Comparison of ENCODE assay signal across 16 cellular contexts in genomic region chr4:111989817-111990216, GRCh38.
A peak's percentile ranks its signal among the peaks of the same experiment; 100 is the strongest.
DNase-seq lines count a peak whose midpoint lies in the region; ATAC-seq and TF ChIP-seq lines count a peak whose summit lies in the region.
"Had no signal": no experiment of that assay in that cellular context is flagged by ENCODE, and none has a peak within 500 bp of the region (broad histone marks: within the 10 kb centered on the region; RNA-seq: fewer than 3 reads in every experiment).

No MANE protein-coding gene starts in this region.

- DNase-seq in NCI-H82 (lab: John Stamatoyannopoulos, UW) (peak; percentile 39), NCI-H82 treated with DMSO at 0.1 percent for 48 hours (lab: John Stamatoyannopoulos, UW; ENCODE audit: unreplicated experiment) (no peak), colonic mucosa (peak; percentile 41), mucosa of descending colon (peak in 1 of 3 donors; percentile 73), transverse colon (peak; percentile 62), mucosa of gallbladder (ENCODE audit: low spot score) (no peak)
- DNase-seq: Caco-2; CD8-positive, alpha-beta memory T cell; DND-41; GDM1; H9 had no signal

- TF ChIP-seq CTCF in colonic mucosa (IDR thresholded peaks at IDR 0.05) (no peak), mucosa of descending colon (IDR thresholded peaks at IDR 0.05) (no peak), transverse colon (IDR thresholded peaks at IDR 0.05) (no peak)

- H3K9me3 ChIP-seq in colonic mucosa (no peaks in the 10 kb centered on the region), mucosa of descending colon (no peaks in the 10 kb centered on the region), transverse colon (no peaks in the 10 kb centered on the region)
- H3K9me3 ChIP-seq: Caco-2 had no signal

- no peaks in the 10 kb centered on the region for H3K36me3 ChIP-seq in colonic mucosa
- H3K36me3 ChIP-seq in mucosa of descending colon (ENCODE audit: low read depth): no peaks in the 10 kb centered on the region
- H3K36me3 ChIP-seq in transverse colon: no peaks in the 10 kb centered on the region

- ATAC-seq in mucosa of descending colon (peak; percentile 98), HG03159 (IDR thresholded peaks at IDR 0.05; ENCODE audit: unreplicated experiment) (no peak), SK-N-SH treated with all-trans-retinoic acid at 6 μM for 48 hours (no peak)
- ATAC-seq: GM23338 had no signal

- TF ChIP-seq EP300 in transverse colon (IDR thresholded peaks at IDR 0.05; ENCODE audit: low read depth): no peak

- H3K27ac ChIP-seq in colonic mucosa: peak overlapping the region; percentile 18
- peak overlapping the region; percentile 31 to 58 (median 56) for H3K27ac ChIP-seq in transverse colon
- H3K27ac ChIP-seq: 22Rv1, HL-60 had no signal

- 7% methylated on average over 1 of the region's 1 CpG; no CpG with 5 or more reads in 1 of the 2 donors for WGBS in transverse colon (ENCODE audit: low coverage in 1 of 2), 2 donors

- H3K27me3 ChIP-seq in colonic mucosa: no peaks in the 10 kb centered on the region
- no peaks in the 10 kb centered on the region for H3K27me3 ChIP-seq in transverse colon

- H3K4me1 ChIP-seq in colonic mucosa (no peaks in the 10 kb centered on the region), mucosa of descending colon (ENCODE audit: low read depth) (no peaks in the 10 kb centered on the region), transverse colon (peaks cover 0 to 34% (median 19%) of the 10 kb centered on the region in 4 donors)
- H3K4me1 ChIP-seq: Caco-2 had no signal

- H3K4me3 ChIP-seq in colonic mucosa (no peak overlapping the region), mucosa of descending colon (no peak overlapping the region), transverse colon (no peak overlapping the region)
- H3K4me3 ChIP-seq: GM23338 had no signal

- in situ Hi-C loops in transverse colon (cut with MboI; ENCODE audit: low pct_ligation_motif_present in 1 of 4, low pct_unique_long_range_greater_than_20kb in 1 of 4, low sequenced_read_pairs in 3 of 4): no loop called here

- intact Hi-C loops in colonic mucosa (cut with DNase I) (no loop called here), mucosa of descending colon (cut with DNase I, micrococcal nuclease) (no loop called here), transverse colon (cut with DNase I; ENCODE audit: low total_unique reads) (no loop called here)

- no peak overlapping the region for H3K9ac ChIP-seq in colonic mucosa (ENCODE audit: low read depth in 2 of 2, low read length in 2 of 2)

- no peak for TF ChIP-seq POLR2A in transverse colon (IDR thresholded peaks at IDR 0.05)

TF ChIP-seq in SK-N-SH treated with all-trans-retinoic acid at 6 μM for 48 hours, 23 proteins besides CTCF, POLR2A, EP300 and RAD21:
- TF ChIP-seq CSRNP3 (CRISPR knock-in tag; IDR thresholded peaks at IDR 0.05) (no peak), ZNF565 (CRISPR knock-in tag; conservative IDR thresholded peaks at IDR 0.05; ENCODE audit: low read depth) (no peak), BACH2 (CRISPR knock-in tag; IDR thresholded peaks at IDR 0.05; ENCODE audit: borderline replicate concordance) (no peak), TCF4 (CRISPR knock-in tag; IDR thresholded peaks at IDR 0.05; ENCODE audit: borderline replicate concordance) (no peak), ISL1 (CRISPR knock-in tag; IDR thresholded peaks at IDR 0.05) (no peak), ZC3H10 (CRISPR knock-in tag; IDR thresholded peaks at IDR 0.05) (no peak), SNAI2 (CRISPR knock-in tag; IDR thresholded peaks at IDR 0.05) (no peak), CSDC2 (CRISPR knock-in tag; IDR thresholded peaks at IDR 0.05) (no peak), TSHZ2 (CRISPR knock-in tag; IDR thresholded peaks at IDR 0.05) (no peak)

Comparison
In these comparisons a context has a peak if more than half of its experiments do, and no peak if none do; other contexts are left out.
1. DNase-seq: peak in NCI-H82 (single experiment), colonic mucosa (single experiment) and transverse colon (single experiment); none in NCI-H82 treated with DMSO at 0.1 percent for 48 hours (single experiment) and mucosa of gallbladder (single experiment).